8 cellular contexts compared by ENCODE assay signal in genomic region chr13:44434441-44435141, GRCh38.
DNase-seq lines count a peak whose midpoint lies in the region; ATAC-seq, FAIRE-seq and TF ChIP-seq lines count a peak whose summit lies in the region.

No MANE protein-coding gene starts in this region.

- peaks cover 3% of the 10 kb centered on the region for H3K36me3 Mint-ChIP-seq in activated naive CD8-positive, alpha-beta T cell treated with anti-CD3 and anti-CD28 coated beads for 36 hours

- H3K27me3 Mint-ChIP-seq in activated naive CD8-positive, alpha-beta T cell treated with anti-CD3 and anti-CD28 coated beads for 36 hours, result peaks cover 16% of the 10 kb centered on the region

- H3K9me3 ChIP-seq in HCT116 (ENCODE audit: control insufficient read depth in 1 of 2, insufficient read depth in 1 of 2, low read depth in 1 of 2, low read length in 2 of 2) (no peaks in the 10 kb centered on the region), iPS DF 6.9 (ENCODE audit: control insufficient read depth, insufficient read depth, low read length) (no peaks in the 10 kb centered on the region), skeletal muscle satellite cell (replicated peaks; ENCODE audit: low read length) (no peaks in the 10 kb centered on the region)

- H3K4me3 ChIP-seq in HCT116 (replicated peaks in 1 of 2; ENCODE audit: low read depth in 1 of 2, low read length in 2 of 2), result peak overlapping the region; percentile 90 to 94
- peak overlapping the region; percentile 44; the same call in 1 of the 2 replicates for H3K4me3 ChIP-seq in iPS DF 6.9 (ENCODE audit: low read length)
- peak overlapping the region; percentile 81 for H3K4me3 ChIP-seq in skeletal muscle satellite cell (ENCODE audit: low read length)

- TF ChIP-seq RAD21 in HCT116 (IDR thresholded peaks at IDR 0.05; ENCODE audit: low read depth), result no peak

- no peaks in the 10 kb centered on the region for H3K9me2 ChIP-seq in HCT116 (ENCODE audit: insufficient read depth)

- RAD21 ChIA-PET in HCT116 (lab: Charles Lee; ENCODE audit: low non-redundant PET in 1 of 2, low total read pairs in 2 of 2, uncharacterized antibody in 2 of 2, unreplicated experiment in 2 of 2), result interaction anchor here (0.7 to 3.0 kb wide), 6 partner anchors 14 to 191 kb away, joined by 4 to 8 read pairs (median 7); no protein-coding TSS in a partner anchor

- CTCF ChIA-PET in HCT116 (lab: Charles Lee), result interaction anchor here (0.9 to 1.3 kb wide), 4 partner anchors 70 to 243 kb away, joined by 3 to 8 read pairs (median 4); no protein-coding TSS in a partner anchor

- H3K36me3 ChIP-seq in HCT116 (ENCODE audit: control insufficient read depth in 1 of 2, insufficient read depth in 2 of 2, low read length in 2 of 2), result peaks cover 13 to 21% of the 10 kb centered on the region in 2 experiments; a peak in 3 of 4 replicates
- H3K36me3 ChIP-seq in iPS DF 6.9 (ENCODE audit: control insufficient read depth, insufficient read depth, low read length), result peaks cover 8% of the 10 kb centered on the region
- H3K36me3 ChIP-seq in skeletal muscle satellite cell (ENCODE audit: insufficient read depth, low read length), result peaks cover 20% of the 10 kb centered on the region

- H3K27ac Mint-ChIP-seq in activated naive CD8-positive, alpha-beta T cell treated with anti-CD3 and anti-CD28 coated beads for 36 hours, result no peak overlapping the region

- POLR2A ChIA-PET in HCT116 (lab: Charles Lee), result interaction anchor here (0.7 to 7.6 kb wide), 29 partner anchors 10 to 539 kb away, joined by 3 to 172 read pairs (median 5); no protein-coding TSS in a partner anchor

- intact Hi-C loops in HCT116 (cut with micrococcal nuclease), result loop anchor here (1.0 to 5.0 kb wide), 3 partner anchors 38 to 292 kb away; no protein-coding TSS in a partner anchor

- no peak for TF ChIP-seq CTCF in HCT116 (IDR thresholded peaks at IDR 0.05 in 2 of 3, conservative IDR thresholded peaks at IDR 0.05 in 1 of 3; ENCODE audit: borderline replicate concordance in 1 of 3, insufficient read depth in 1 of 3, low read depth in 2 of 3, low read length in 2 of 3)

- no TSS peak for BruUV-seq in HCT116 (replicated peaks; lab: Mats Ljungman, UMichigan)

- H2AFZ ChIP-seq in HCT116 (ENCODE audit: low read depth, low read length, poor library complexity, severe bottlenecking), result no peak overlapping the region

- no peak for TF ChIP-seq POLR2A in HCT116 (IDR thresholded peaks at IDR 0.05; ENCODE audit: borderline replicate concordance, extremely low read depth, insufficient read depth, insufficient read length)

- peak overlapping the region; percentile 82 for H3K4me3 Mint-ChIP-seq in activated naive CD8-positive, alpha-beta T cell treated with anti-CD3 and anti-CD28 coated beads for 36 hours

- no peaks in the 10 kb centered on the region for H3K9me3 Mint-ChIP-seq in activated naive CD8-positive, alpha-beta T cell treated with anti-CD3 and anti-CD28 coated beads for 36 hours

- H4K20me1 ChIP-seq in HCT116 (ENCODE audit: insufficient read depth), result peaks cover 6% of the 10 kb centered on the region; the same call in 1 of the 2 replicates

- H3K9ac ChIP-seq in HCT116 (ENCODE audit: low read length) (peak overlapping the region; percentile 90), skeletal muscle satellite cell (ENCODE audit: low read depth, low read length) (peak overlapping the region; percentile 95)

- H3K79me2 ChIP-seq in HCT116 (ENCODE audit: insufficient read depth, low read length), result peaks cover 29% of the 10 kb centered on the region

- H3K4me1 ChIP-seq in HCT116 (ENCODE audit: control insufficient read depth in 1 of 2, insufficient read depth in 2 of 2, low read length in 2 of 2) (peaks cover 27 to 59% of the 10 kb centered on the region in 2 experiments), iPS DF 6.9 (ENCODE audit: control insufficient read depth, insufficient read depth, low read length) (peaks cover 2% of the 10 kb centered on the region), skeletal muscle satellite cell (ENCODE audit: control insufficient read depth, insufficient read depth, low read length) (peaks cover 20% of the 10 kb centered on the region)

- no peaks in the 10 kb centered on the region for H3K27me3 ChIP-seq in HCT116 (ENCODE audit: insufficient read depth, low read length)
- no peaks in the 10 kb centered on the region for H3K27me3 ChIP-seq in iPS DF 6.9 (ENCODE audit: control insufficient read depth, insufficient read depth, low read length)
- no peaks in the 10 kb centered on the region for H3K27me3 ChIP-seq in skeletal muscle satellite cell (ENCODE audit: control insufficient read depth, insufficient read depth, low read length)

- DNase-seq in HCT116 (ENCODE audit: low read depth, low spot score) (no peak), iPS DF 6.9 (ENCODE audit: low read depth, low spot score) (no peak), NCI-H1436 treated with DMSO at 0.1 percent for 48 hours (lab: John Stamatoyannopoulos, UW) (no peak), RCC 7860 (ENCODE audit: low spot score) (no peak), DMS153 treated with DMSO at 0.1 percent for 48 hours (lab: John Stamatoyannopoulos, UW; ENCODE audit: unreplicated experiment) (no peak), COR-L47 (lab: John Stamatoyannopoulos, UW) (no peak)
- no peak for DNase-seq in activated naive CD8-positive, alpha-beta T cell treated with anti-CD3 and anti-CD28 coated beads for 36 hours

- WGBS in iPS DF 6.9 (ENCODE audit: insufficient coverage, insufficient read length), result no CpG with 5 or more reads among the region's 13 CpGs

- FAIRE-seq in RCC 7860 (lab: Jason Lieb, UNC), result no peak

- peak overlapping the region; percentile 91 for H3K27ac ChIP-seq in HCT116 (ENCODE audit: low read depth, low read length)
- no peak overlapping the region for H3K27ac ChIP-seq in iPS DF 6.9 (ENCODE audit: low read length)

- ATAC-seq in HCT116, result no peak

- H3K4me1 Mint-ChIP-seq in activated naive CD8-positive, alpha-beta T cell treated with anti-CD3 and anti-CD28 coated beads for 36 hours, result peaks cover 23% of the 10 kb centered on the region

- H3K4me2 ChIP-seq in HCT116 (ENCODE audit: low read length), result peak overlapping the region; percentile 93
- peak overlapping the region; percentile 93 for H3K4me2 ChIP-seq in skeletal muscle satellite cell (ENCODE audit: low read length)

TF ChIP-seq in HCT116, 20 proteins besides CTCF, POLR2A, EP300 and RAD21:
- TF ChIP-seq TCF7L2 (IDR thresholded peaks at IDR 0.05; ENCODE audit: borderline replicate concordance, extremely low read depth, insufficient read depth, insufficient read length) (peak; percentile 1), CEBPB (IDR thresholded peaks at IDR 0.05; ENCODE audit: low read depth) (no peak)
